Comparison of ENCODE assay signal across 2 cellular contexts in genomic region chr17:82029391-82029790, GRCh38.
TF ChIP-seq lines count a peak whose summit lies in the region.

No MANE protein-coding gene starts in this region.

TF ChIP-seq in HEK293, 187 proteins besides CTCF, POLR2A, EP300 and RAD21:
- no peak for TF ChIP-seq ZBTB44 (tag by site-specific recombination; IDR thresholded peaks at IDR 0.05)
- no peak for TF ChIP-seq ZNF148 (tag by site-specific recombination; IDR thresholded peaks at IDR 0.05; ENCODE audit: borderline replicate concordance)
- TF ChIP-seq ZNF19 (tag by site-specific recombination; IDR thresholded peaks at IDR 0.05; ENCODE audit: low read depth): no peak
- no peak for TF ChIP-seq ZNF433 (tag by site-specific recombination; IDR thresholded peaks at IDR 0.05; ENCODE audit: low read depth)
- no peak for TF ChIP-seq ZNF18 (tag by site-specific recombination; IDR thresholded peaks at IDR 0.05)
- TF ChIP-seq ZNF623 (tag by site-specific recombination; IDR thresholded peaks at IDR 0.05): no peak
- no peak for TF ChIP-seq ZNF785 (tag by site-specific recombination; IDR thresholded peaks at IDR 0.05)
- no peak for TF ChIP-seq ZNF140 (tag by site-specific recombination; IDR thresholded peaks at IDR 0.05)
- no peak for TF ChIP-seq ZFHX2 (tag by site-specific recombination; conservative IDR thresholded peaks at IDR 0.05)
- TF ChIP-seq PRDM4 (tag by site-specific recombination; IDR thresholded peaks at IDR 0.05): no peak
- TF ChIP-seq RBAK (tag by site-specific recombination; IDR thresholded peaks at IDR 0.05): no peak
- no peak for TF ChIP-seq ZNF16 (tag by site-specific recombination; IDR thresholded peaks at IDR 0.05; ENCODE audit: low read depth)
- no peak for TF ChIP-seq TRIM28 (IDR thresholded peaks at IDR 0.05; ENCODE audit: borderline replicate concordance, low read length)
- no peak for TF ChIP-seq ZNF132 (tag by site-specific recombination; IDR thresholded peaks at IDR 0.05; ENCODE audit: borderline replicate concordance)
- no peak for TF ChIP-seq BCL11B (tag by site-specific recombination; IDR thresholded peaks at IDR 0.05; ENCODE audit: low read depth)
- no peak for TF ChIP-seq SCRT2 (tag by site-specific recombination; IDR thresholded peaks at IDR 0.05)
- TF ChIP-seq ZNF530 (tag by site-specific recombination; IDR thresholded peaks at IDR 0.05; ENCODE audit: low read depth): no peak
TF ChIP-seq in HEK293: peak in this region for 0.

TF ChIP-seq in GM12891, 5 proteins besides CTCF, POLR2A, EP300 and RAD21:
- TF ChIP-seq POLR2AphosphoS5 (IDR thresholded peaks at IDR 0.05; ENCODE audit: low read depth, low read length): no peak
- TF ChIP-seq TAF1 (IDR thresholded peaks at IDR 0.05; ENCODE audit: low read depth, low read length): no peak
- TF ChIP-seq POU2F2 (IDR thresholded peaks at IDR 0.05; ENCODE audit: low read depth, low read length): no peak
- no peak for TF ChIP-seq SPI1 (IDR thresholded peaks at IDR 0.05; ENCODE audit: low read depth, low read length)
- TF ChIP-seq PAX5 (IDR thresholded peaks at IDR 0.05; ENCODE audit: insufficient read depth, low read length, severe bottlenecking): no peak
